In the genomic region with DNA sequence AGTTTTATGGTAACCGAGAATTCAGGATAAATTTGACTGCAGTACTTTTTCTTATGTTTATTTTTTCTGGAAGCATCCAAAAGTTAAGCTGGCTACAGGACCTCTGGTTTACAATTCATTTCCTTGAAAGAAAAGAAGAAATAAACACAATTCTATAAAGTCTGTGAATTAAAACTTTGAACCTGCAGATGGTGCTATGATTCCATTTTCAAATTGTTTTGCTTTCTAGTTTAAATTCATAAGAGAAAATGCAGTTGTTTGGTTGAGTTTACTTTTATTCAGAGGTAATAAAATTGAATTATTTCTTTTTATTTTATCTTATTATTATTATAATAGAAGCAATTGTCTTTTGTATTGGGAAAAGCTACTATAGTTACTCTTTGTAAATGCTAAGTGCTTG, we compare ENCODE assay signal across 13 cellular contexts. TPM values are rescaled to one million over a fixed set of nuclear protein-coding genes. Genes with fewer than 3 reads are reported as not detected.
DNase-seq lines count a peak whose midpoint lies in the region; ATAC-seq and TF ChIP-seq lines count a peak whose summit lies in the region.
"Had no signal": no experiment of that assay in that cellular context is flagged by ENCODE, and none has a peak within 500 bp of the region (broad histone marks: within the 10 kb centered on the region; RNA-seq: fewer than 3 reads in every experiment).

No MANE protein-coding gene starts in this region.

- H3K4me1 ChIP-seq in right lobe of liver = no peaks in the 10 kb centered on the region
- H3K4me1 ChIP-seq: gastroesophageal sphincter, uterus had no signal

- TF ChIP-seq CTCF in brain (conservative IDR thresholded peaks at IDR 0.05) (peak; percentile 58 to 60), right lobe of liver (IDR thresholded peaks at IDR 0.05) (peak in 3 of 4 donors; percentile 18 to 39 (median 20)), brain microvascular endothelial cell (IDR thresholded peaks at IDR 0.05; ENCODE audit: low read depth, low read length, missing control alignments) (no peak)

- H3K4me1 Mint-ChIP-seq in brain = no peaks in the 10 kb centered on the region
- H3K4me1 Mint-ChIP-seq: activated B cell treated with CpG ODN at 0.5 μM for 24 hours, nephron progenitor cell had no signal

- H3K9me3 ChIP-seq in right lobe of liver = no peaks in the 10 kb centered on the region
- H3K9me3 ChIP-seq: gastroesophageal sphincter, uterus had no signal

- H3K4me3 Mint-ChIP-seq in brain = no peak overlapping the region
- H3K4me3 Mint-ChIP-seq: activated B cell treated with CpG ODN at 0.5 μM for 24 hours; activated naive CD8-positive, alpha-beta T cell; nephron progenitor cell had no signal

- H3K9me3 Mint-ChIP-seq in brain = no peaks in the 10 kb centered on the region
- H3K9me3 Mint-ChIP-seq: activated B cell treated with CpG ODN at 0.5 μM for 24 hours, nephron progenitor cell had no signal

- DNase-seq in DMS53 treated with DMSO at 0.1 percent for 48 hours (lab: John Stamatoyannopoulos, UW; ENCODE audit: unreplicated experiment) = peak; percentile 17
- DNase-seq in KG1 (lab: John Stamatoyannopoulos, UW) = peak; percentile 13
- no peak for DNase-seq in right lobe of liver
- DNase-seq in ureter (ENCODE audit: low spot score) = no peak
- DNase-seq in T1000 (lab: John Stamatoyannopoulos, UW) = no peak
- DNase-seq in brain microvascular endothelial cell = no peak
- DNase-seq: activated B cell treated with CpG ODN at 0.5 μM for 24 hours, nephron progenitor cell, uterus had no signal

- WGBS in right lobe of liver (ENCODE audit: insufficient coverage, low coverage, low lambda C conversion rate, missing lambda C conversion rate) = 12% methylated on average over 1 of the region's 1 CpG

- H3K4me3 ChIP-seq in right lobe of liver (no peak overlapping the region), brain microvascular endothelial cell (ENCODE audit: low read depth, low read length) (no peak overlapping the region)
- H3K4me3 ChIP-seq: gastroesophageal sphincter, uterus had no signal

- H3K36me3 ChIP-seq in right lobe of liver = no peaks in the 10 kb centered on the region
- no peaks in the 10 kb centered on the region for H3K36me3 ChIP-seq in brain microvascular endothelial cell (replicated peaks)
- H3K36me3 ChIP-seq: gastroesophageal sphincter, uterus had no signal

- no peak for ATAC-seq in right lobe of liver
- no peak for ATAC-seq in GM19328 (IDR thresholded peaks at IDR 0.05; ENCODE audit: unreplicated experiment)
- ATAC-seq: gastroesophageal sphincter had no signal

- H3K27me3 ChIP-seq in right lobe of liver (no peaks in the 10 kb centered on the region), brain microvascular endothelial cell (replicated peaks) (no peaks in the 10 kb centered on the region)
- H3K27me3 ChIP-seq: gastroesophageal sphincter, uterus had no signal

- in situ Hi-C loops in brain microvascular endothelial cell (cut with HindIII; ENCODE audit: low pct_ligation_motif_present, low sequenced_read_pairs) = no loop called here

- peaks cover 12% of the 10 kb centered on the region for H3K27me3 Mint-ChIP-seq in brain
- H3K27me3 Mint-ChIP-seq: activated B cell treated with CpG ODN at 0.5 μM for 24 hours; activated naive CD8-positive, alpha-beta T cell had no signal

- no peaks in the 10 kb centered on the region for H3K36me3 Mint-ChIP-seq in brain
- H3K36me3 Mint-ChIP-seq: activated naive CD8-positive, alpha-beta T cell had no signal

- no peak overlapping the region for H3K27ac Mint-ChIP-seq in brain
- H3K27ac Mint-ChIP-seq: activated B cell treated with CpG ODN at 0.5 μM for 24 hours; activated naive CD8-positive, alpha-beta T cell; nephron progenitor cell had no signal

- H3K27ac ChIP-seq in right lobe of liver (no peak overlapping the region), brain microvascular endothelial cell (no peak overlapping the region)
- H3K27ac ChIP-seq: gastroesophageal sphincter, uterus had no signal

- intact Hi-C loops in right lobe of liver (cut with DNase I) = no loop called here

- no peak for TF ChIP-seq POLR2A in right lobe of liver (IDR thresholded peaks at IDR 0.05)

RNA-seq across cellular contexts. Expression of a gene that starts 1.8 kb away (rescaled TPM):
- polyA plus RNA-seq in brain (ENCODE audit: insufficient read depth, low read depth, low replicate concordance) = 0.27 TPM
- total RNA-seq in right lobe of liver (under 1 TPM in 4 of 6 experiments, not detected in 2; 0.13 to 0.31 (median 0.23) TPM), ureter (0.39 TPM)
- total RNA-seq: activated B cell treated with CpG ODN at 0.5 μM for 24 hours had no signal

RNA-seq across cellular contexts. Expression of a gene that starts 51.1 kb away (rescaled TPM):
- polyA plus RNA-seq in brain (ENCODE audit: insufficient read depth, low read depth, low replicate concordance) = 2.2 TPM
- total RNA-seq in right lobe of liver = 1 to 10 TPM; 2.3 to 6.6 (median 4.7) TPM
- 11.5 TPM for total RNA-seq in ureter
- total RNA-seq: activated B cell treated with CpG ODN at 0.5 μM for 24 hours had no signal

Comparison
In these comparisons a context has a peak if more than half of its experiments do, and no peak if none do; other contexts are left out.
1. DNase-seq: peak in DMS53 treated with DMSO at 0.1 percent for 48 hours (single experiment) and KG1 (single experiment); none in right lobe of liver (0 of 3), ureter (single experiment), T1000 (single experiment) and brain microvascular endothelial cell (single experiment).